16 cellular contexts compared by ENCODE assay signal in genomic region chr6:35481215-35481614, GRCh38. TPM values are rescaled to one million over a fixed set of nuclear protein-coding genes. Genes with fewer than 3 reads are reported as not detected.
DNase-seq lines count a peak whose midpoint lies in the region; ATAC-seq, FAIRE-seq and TF ChIP-seq lines count a peak whose summit lies in the region.
"Had no signal": no experiment of that assay in that cellular context is flagged by ENCODE, and none has a peak within 500 bp of the region (broad histone marks: within the 10 kb centered on the region; RNA-seq: fewer than 3 reads in every experiment).

No MANE protein-coding gene starts in this region.

- H3K4me1 ChIP-seq in BLaER1 (0 out of 2 replicates have a peak, but pooled peaks cover 9% of the 10 kb centered on the region), K562 (replicated peaks in 1 of 2; ENCODE audit: control insufficient read depth in 2 of 2, insufficient read depth in 2 of 2, low read length in 2 of 2) (peaks cover 12 to 27% of the 10 kb centered on the region in 2 experiments; a peak in 4 of 5 replicates), HepG2 (ENCODE audit: insufficient read depth, low read length) (peaks cover 13% of the 10 kb centered on the region)

- peaks cover 35% of the 10 kb centered on the region for H3K36me3 Mint-ChIP-seq in nephron progenitor cell (ENCODE audit: low read depth)
- H3K36me3 Mint-ChIP-seq: CD14-positive monocyte had no signal

- POLR2A ChIA-PET in K562 (lab: Yijun Ruan, JAX) (interaction anchor here (1.4 to 9.5 kb wide), 3 partner anchors 9 to 17 kb away, joined by 4 to 167 read pairs (median 34); partner anchors contain the start of gene RPL10A), HepG2 (lab: Yijun Ruan, JAX) (interaction anchor here (1.1 to 2.4 kb wide), 2 partner anchors 11 to 17 kb away, joined by 3 to 15 read pairs; no protein-coding TSS in a partner anchor)

- ATAC-seq in K562 (no peak), GM19035 (IDR thresholded peaks at IDR 0.05; ENCODE audit: unreplicated experiment) (no peak), HepG2 (no peak)

- DNase-seq in K562 (ENCODE audit: extremely low read depth in 1 of 4, low spot score in 3 of 4) (no peak), nephron progenitor cell (no peak), dorsolateral prefrontal cortex (no peak), HepG2 (ENCODE audit: low spot score) (no peak)
- DNase-seq: COR-L47, DMS153, Kasumi-1, NCI-H1436, NCI-H2029 treated with DMSO at 0.1 percent for 48 hours, NCI-H510A treated with DMSO at 0.1 percent for 48 hours had no signal

- H3K27me3 ChIP-seq in BLaER1 = no peaks in the 10 kb centered on the region
- H3K27me3 ChIP-seq in K562 (ENCODE audit: control insufficient read depth in 2 of 2, insufficient read depth in 2 of 2, low read length in 2 of 2) = no peaks in the 10 kb centered on the region
- no peaks in the 10 kb centered on the region for H3K27me3 ChIP-seq in dorsolateral prefrontal cortex
- H3K27me3 ChIP-seq in HepG2 (ENCODE audit: control insufficient read depth in 1 of 2, insufficient read depth in 2 of 2, low read length in 2 of 2) = no peaks in the 10 kb centered on the region

- H3K4me2 ChIP-seq in BLaER1 = no peak overlapping the region
- H3K4me2 ChIP-seq in K562 (ENCODE audit: insufficient read depth, low read length) = no peak overlapping the region
- no peak overlapping the region for H3K4me2 ChIP-seq in HepG2 (ENCODE audit: low read depth, low read length)

- H3K27ac ChIP-seq in BLaER1 (no peak overlapping the region), K562 (ENCODE audit: extremely low read depth, low read depth, low read length) (no peak overlapping the region), dorsolateral prefrontal cortex (no peak overlapping the region), HepG2 (ENCODE audit: extremely low read length, insufficient read depth, low read length) (no peak overlapping the region)

- H3K9me3 Mint-ChIP-seq in nephron progenitor cell = no peaks in the 10 kb centered on the region
- H3K9me3 Mint-ChIP-seq: CD14-positive monocyte had no signal

- H3K9me3 ChIP-seq in BLaER1 (no peaks in the 10 kb centered on the region), K562 (replicated peaks; ENCODE audit: control insufficient read depth, insufficient read depth, low read depth, low read length) (no peaks in the 10 kb centered on the region), HepG2 (ENCODE audit: low read length) (no peaks in the 10 kb centered on the region)

- in situ Hi-C loops in K562 (cut with MboI) = no loop called here
- in situ Hi-C loops in HepG2 (cut with HindIII; ENCODE audit: extremely low pct_ligation_motif_present, low pct_unique_long_range_greater_than_20kb) = no loop called here

- no peaks in the 10 kb centered on the region for H3K9me1 ChIP-seq in K562 (ENCODE audit: control insufficient read depth, insufficient read depth, low read length)

- H3K4me3 ChIP-seq in BLaER1 (no peak overlapping the region), K562 (no peak overlapping the region), dorsolateral prefrontal cortex (no peak overlapping the region), HepG2 (replicated peaks in 1 of 3; ENCODE audit: insufficient read depth in 1 of 3, low read depth in 2 of 3, low read length in 3 of 3) (no peak overlapping the region)

- TF ChIP-seq CTCF in K562 (IDR thresholded peaks at IDR 0.05 in 2 of 3, conservative IDR thresholded peaks at IDR 0.05 in 1 of 3; ENCODE audit: insufficient read depth in 2 of 3, low read depth in 1 of 3, low read length in 3 of 3) = no peak
- TF ChIP-seq CTCF in nephron progenitor cell (IDR thresholded peaks at IDR 0.05) = no peak
- no peak for TF ChIP-seq CTCF in dorsolateral prefrontal cortex (IDR thresholded peaks at IDR 0.05 in 54 of 56, conservative IDR thresholded peaks at IDR 0.05 in 2 of 56; ENCODE audit: low read depth in 1 of 56, partially characterized antibody in 56 of 56)
- no peak for TF ChIP-seq CTCF in HepG2 (CRISPR knock-in tag; IDR thresholded peaks at IDR 0.05)

- peaks cover 48% of the 10 kb centered on the region for H3K4me1 Mint-ChIP-seq in nephron progenitor cell

- TF ChIP-seq RAD21 in K562 (CRISPR knock-in tag; conservative IDR thresholded peaks at IDR 0.05 in 1 of 2, IDR thresholded peaks at IDR 0.05 in 1 of 2) (no peak), HepG2 (CRISPR knock-in tag; IDR thresholded peaks at IDR 0.05) (no peak)

- H3K79me2 ChIP-seq in K562 (ENCODE audit: control insufficient read depth, insufficient read depth, low read length) (no peaks in the 10 kb centered on the region), HepG2 (ENCODE audit: insufficient read depth, low read length) (no peaks in the 10 kb centered on the region)

- no peaks in the 10 kb centered on the region for H4K20me1 ChIP-seq in BLaER1
- H4K20me1 ChIP-seq in K562 (replicated peaks; ENCODE audit: control insufficient read depth, insufficient read depth, low read length) = peaks cover 7% of the 10 kb centered on the region; the same call in 1 of the 2 replicates
- H4K20me1 ChIP-seq in HepG2 (ENCODE audit: insufficient read depth, low read length) = peaks cover 4% of the 10 kb centered on the region; the same call in 1 of the 2 replicates

- no peak for TF ChIP-seq POLR2A in K562 (conservative IDR thresholded peaks at IDR 0.05)
- TF ChIP-seq POLR2A in HepG2 (IDR thresholded peaks at IDR 0.05; ENCODE audit: insufficient read depth in 1 of 2, low read depth in 2 of 2, low read length in 2 of 2) = no peak

- H3K4me3 Mint-ChIP-seq in nephron progenitor cell = no peak overlapping the region
- H3K4me3 Mint-ChIP-seq: CD14-positive monocyte had no signal

- CTCF ChIA-PET in K562 (lab: Yijun Ruan, JAX; ENCODE audit: low intra/inter-chr PET ratio) (no interaction called here), HepG2 (lab: Yijun Ruan, JAX; ENCODE audit: low intra/inter-chr PET ratio, low total read pairs) (no interaction called here)

- peak overlapping the region; percentile 70 for H3K27ac Mint-ChIP-seq in nephron progenitor cell

- 58% methylated on average over 8 of the region's 8 CpGs for WGBS in K562 (ENCODE audit: insufficient coverage, low coverage, missing lambda C conversion rate)
- whole genome bisulfite sequencing in HepG2 (ENCODE audit: low lambda C conversion rate) = 90% methylated on average over 8 of the region's 8 CpGs

- no peak overlapping the region for H2AFZ ChIP-seq in K562 (ENCODE audit: low read depth, low read length)
- H2AFZ ChIP-seq in HepG2 (ENCODE audit: low read length) = no peak overlapping the region

- no peak for TF ChIP-seq EP300 in K562 (IDR thresholded peaks at IDR 0.05; ENCODE audit: low read length)
- TF ChIP-seq EP300 in HepG2 (IDR thresholded peaks at IDR 0.05; ENCODE audit: low read depth in 2 of 2, low read length in 2 of 2) = no peak
- TF ChIP-seq EP300 in HepG2 (CRISPR knock-in tag; IDR thresholded peaks at IDR 0.05; ENCODE audit: borderline replicate concordance) = no peak

- no peaks in the 10 kb centered on the region for H3K27me3 Mint-ChIP-seq in nephron progenitor cell (ENCODE audit: low read depth, poor library complexity)

- BruUV-seq in K562 (replicated peaks; lab: Mats Ljungman, UMichigan) (no TSS peak), HepG2 (replicated peaks; lab: Mats Ljungman, UMichigan) (no TSS peak)

- H3K9ac ChIP-seq in BLaER1 (0 out of 2 replicates have a peak overlapping the region, but pooled peaks have one; percentile 3), K562 (ENCODE audit: insufficient read depth in 1 of 2, low read depth in 2 of 2, low read length in 2 of 2) (peak overlapping the region in 1 of 2 experiments; percentile 60; a peak in 1 of 4 replicates), HepG2 (ENCODE audit: insufficient read depth, low read depth, low read length) (no peak overlapping the region)

- FAIRE-seq in K562 (lab: Jason Lieb, UNC) (peak; percentile 26), HepG2 (lab: Jason Lieb, UNC) (no peak)
- FAIRE-seq: A204.1, H54, RCC 7860 had no signal

- intact Hi-C loops in K562 (cut with micrococcal nuclease) (no loop called here), dorsolateral prefrontal cortex (cut with DNase I) (no loop called here), HepG2 (cut with micrococcal nuclease; ENCODE audit: unreplicated experiment) (no loop called here)

- H3K36me3 ChIP-seq in BLaER1 = no peaks in the 10 kb centered on the region
- H3K36me3 ChIP-seq in K562 (ENCODE audit: control insufficient read depth, insufficient read depth, low read length) = no peaks in the 10 kb centered on the region; the same call in 2 of the 3 replicates
- H3K36me3 ChIP-seq in HepG2 (replicated peaks in 1 of 2; ENCODE audit: control insufficient read depth in 1 of 2, insufficient read depth in 2 of 2, low read length in 2 of 2) = peaks cover 11 to 62% of the 10 kb centered on the region in 2 experiments

RNA-seq across cellular contexts. Expression of gene RPL10A, which starts 13.0 kb away (rescaled TPM):
- total RNA-seq in K562 (2011; cell fraction: chromatin; rRNA removed; ENCODE audit: low replicate concordance) = 362 and 601 TPM in 2 replicates
- 935 and 968 TPM in 2 replicates for total RNA-seq in K562 (2011; cell fraction: nucleolus; rRNA removed)
- total RNA-seq in K562 (2011; cell fraction: nucleoplasm; rRNA removed) = 800 and 1,320 TPM in 2 replicates
- 2,223 and 2,318 TPM in 2 replicates for total RNA-seq in K562 (2014; rRNA removed)
- 1,978 and 2,020 TPM in 2 replicates for total RNA-seq in K562 (2014; rRNA removed; fragmentation: Illumina TruSeq; extraction: Trizol)
- total RNA-seq in K562 (2015; rRNA removed; fragmentation: Illumina TruSeq; extraction: Trizol) = 1,939 and 1,940 TPM in 2 replicates
- total RNA-seq in K562 (2021) = 1,856 and 1,978 TPM in 2 replicates
- polyA plus RNA-seq in K562 (2011; rRNA removed) = 3,124 and 3,130 TPM in 2 replicates
- polyA plus RNA-seq in K562 (2011; cell fraction: cytosol; rRNA removed) = 2,866 and 3,308 TPM in 2 replicates
- polyA plus RNA-seq in K562 (2011; cell fraction: nucleus; rRNA removed) = 2,021 and 2,231 TPM in 2 replicates
- 2,102 and 3,298 TPM in 2 replicates for polyA plus RNA-seq in K562 (2012)
- 2,585 and 3,193 TPM in 2 replicates for polyA plus RNA-seq in K562 (2014; fragmentation: Illumina TruSeq; extraction: Trizol)
- 1,000 to 10,000 TPM; 1,589 to 2,116 TPM for polyA plus RNA-seq in K562 (2014; fragmentation: Nextera tagmentation; extraction: Ambion mirVana)
- 2,844 and 3,237 TPM in 2 replicates for polyA plus RNA-seq in K562 (2014; rRNA removed)
- 1,756 and 1,900 TPM in 2 replicates for polyA minus RNA-seq in K562 (2011; rRNA and poly(A)+ RNA removed)
- 874 and 913 TPM in 2 replicates for polyA minus RNA-seq in K562 (2011; cell fraction: cytosol; rRNA and poly(A)+ RNA removed)
- 342 and 506 TPM in 2 replicates for polyA minus RNA-seq in K562 (2011; cell fraction: nucleus; rRNA and poly(A)+ RNA removed)
- total RNA-seq in dorsolateral prefrontal cortex = 100 to 1,000 TPM; 245 to 522 (median 369) TPM
- total RNA-seq in HepG2 (2016; rRNA removed; fragmentation: Illumina TruSeq; extraction: Trizol) = 1,854 and 2,285 TPM in 2 replicates
- 2,437 and 2,775 TPM in 2 replicates for total RNA-seq in HepG2 (2016; cell fraction: cytosol; rRNA removed; fragmentation: Illumina TruSeq; extraction: Trizol; ENCODE audit: low read depth)
- 1,859 and 2,386 TPM in 2 replicates for total RNA-seq in HepG2 (2016; cell fraction: insoluble cytoplasmic fraction; rRNA removed; fragmentation: Illumina TruSeq; extraction: Trizol)
- total RNA-seq in HepG2 (2016; cell fraction: membrane; rRNA removed; fragmentation: Illumina TruSeq; extraction: Trizol) = 4,119 and 4,316 TPM in 2 replicates
- total RNA-seq in HepG2 (2016; cell fraction: nucleus; rRNA removed; fragmentation: Illumina TruSeq; extraction: Trizol) = 734 and 771 TPM in 2 replicates
- polyA plus RNA-seq in HepG2 (2011; rRNA removed) = 2,253 and 2,726 TPM in 2 replicates
- polyA plus RNA-seq in HepG2 (2011; cell fraction: cytosol; rRNA removed) = 2,315 and 3,589 TPM in 2 replicates
- 1,402 and 1,561 TPM in 2 replicates for polyA plus RNA-seq in HepG2 (2011; cell fraction: nucleus; rRNA removed)
- 2,161 and 2,246 TPM in 2 replicates for polyA plus RNA-seq in HepG2 (2012)
- 3,096 and 3,343 TPM in 2 replicates for polyA plus RNA-seq in HepG2 (2016; cell fraction: cytosol; fragmentation: Illumina TruSeq; extraction: Trizol; ENCODE audit: low read depth)
- 2,345 and 2,428 TPM in 2 replicates for polyA plus RNA-seq in HepG2 (2016; cell fraction: insoluble cytoplasmic fraction; fragmentation: Illumina TruSeq; extraction: Trizol; ENCODE audit: low read depth)
- 4,116 and 4,234 TPM in 2 replicates for polyA plus RNA-seq in HepG2 (2016; cell fraction: membrane; fragmentation: Illumina TruSeq; extraction: Trizol; ENCODE audit: low read depth)
- polyA plus RNA-seq in HepG2 (2016; cell fraction: nucleus; fragmentation: Illumina TruSeq; extraction: Trizol; ENCODE audit: insufficient read depth, low read depth) = 1,389 and 1,424 TPM in 2 replicates
- polyA minus RNA-seq in HepG2 (2011; rRNA and poly(A)+ RNA removed; ENCODE audit: low replicate concordance) = 921 and 1,139 TPM in 2 replicates
- polyA minus RNA-seq in HepG2 (2011; cell fraction: cytosol; rRNA and poly(A)+ RNA removed) = 630 and 657 TPM in 2 replicates
- 275 and 369 TPM in 2 replicates for polyA minus RNA-seq in HepG2 (2011; cell fraction: nucleus; rRNA and poly(A)+ RNA removed)

RNA-seq across cellular contexts. Expression of gene TEAD3, which starts 15.7 kb away (rescaled TPM):
- total RNA-seq in K562 (2011; cell fraction: chromatin; rRNA removed; ENCODE audit: low replicate concordance) = 5.1 and 14.6 TPM in 2 replicates
- total RNA-seq in K562 (2011; cell fraction: nucleolus; rRNA removed) = 7.1 and 9.2 TPM in 2 replicates
- total RNA-seq in K562 (2011; cell fraction: nucleoplasm; rRNA removed) = 7.1 and 8.4 TPM in 2 replicates
- total RNA-seq in K562 (2014; rRNA removed) (4.9 and 5.8 TPM in 2 replicates), K562 (2014; rRNA removed; fragmentation: Illumina TruSeq; extraction: Trizol) (2.4 and 3.1 TPM in 2 replicates), K562 (2015; rRNA removed; fragmentation: Illumina TruSeq; extraction: Trizol) (3.0 and 3.3 TPM in 2 replicates), K562 (2021) (12.6 and 13.2 TPM in 2 replicates), dorsolateral prefrontal cortex (1 to 10 TPM; 1.0 to 7.6 (median 2.6) TPM), HepG2 (2016; rRNA removed; fragmentation: Illumina TruSeq; extraction: Trizol) (14.4 and 15.1 TPM in 2 replicates)
- polyA plus RNA-seq in K562 (2011; rRNA removed) (3.3 and 7.0 TPM in 2 replicates), K562 (2014; fragmentation: Illumina TruSeq; extraction: Trizol) (11.1 and 13.6 TPM in 2 replicates), K562 (2014; fragmentation: Nextera tagmentation; extraction: Ambion mirVana) (under 1 TPM; 0.63 to 0.92 TPM), K562 (2014; rRNA removed) (6.7 and 8.2 TPM in 2 replicates), HepG2 (2011; rRNA removed) (16.5 and 20.5 TPM in 2 replicates)
- polyA plus RNA-seq in K562 (2011; cell fraction: cytosol; rRNA removed) = 5.2 and 5.3 TPM in 2 replicates
- 13.9 and 18.4 TPM in 2 replicates for polyA plus RNA-seq in K562 (2011; cell fraction: nucleus; rRNA removed)
- polyA plus RNA-seq in K562 (2012) = 7.7 and 10.0 TPM in 2 replicates
- 1.9 TPM in 2 replicates for polyA minus RNA-seq in K562 (2011; rRNA and poly(A)+ RNA removed)
- polyA minus RNA-seq in K562 (2011; cell fraction: cytosol; rRNA and poly(A)+ RNA removed) = 1.7 and 4.2 TPM in 2 replicates
- 2.4 and 3.2 TPM in 2 replicates for polyA minus RNA-seq in K562 (2011; cell fraction: nucleus; rRNA and poly(A)+ RNA removed)
- 3.9 and 4.4 TPM in 2 replicates for total RNA-seq in HepG2 (2016; cell fraction: cytosol; rRNA removed; fragmentation: Illumina TruSeq; extraction: Trizol; ENCODE audit: low read depth)
- total RNA-seq in HepG2 (2016; cell fraction: insoluble cytoplasmic fraction; rRNA removed; fragmentation: Illumina TruSeq; extraction: Trizol) = 12.5 and 14.5 TPM in 2 replicates
- 14.0 and 14.5 TPM in 2 replicates for total RNA-seq in HepG2 (2016; cell fraction: membrane; rRNA removed; fragmentation: Illumina TruSeq; extraction: Trizol)
- 12.5 and 14.3 TPM in 2 replicates for total RNA-seq in HepG2 (2016; cell fraction: nucleus; rRNA removed; fragmentation: Illumina TruSeq; extraction: Trizol)
- polyA plus RNA-seq in HepG2 (2011; cell fraction: cytosol; rRNA removed) = 11.8 and 14.3 TPM in 2 replicates
- polyA plus RNA-seq in HepG2 (2011; cell fraction: nucleus; rRNA removed) = 41.6 and 45.4 TPM in 2 replicates
- polyA plus RNA-seq in HepG2 (2012) = 19.1 and 24.4 TPM in 2 replicates
- polyA plus RNA-seq in HepG2 (2016; cell fraction: cytosol; fragmentation: Illumina TruSeq; extraction: Trizol; ENCODE audit: low read depth) = 5.1 and 5.5 TPM in 2 replicates
- polyA plus RNA-seq in HepG2 (2016; cell fraction: insoluble cytoplasmic fraction; fragmentation: Illumina TruSeq; extraction: Trizol; ENCODE audit: low read depth) = 22.1 and 28.5 TPM in 2 replicates
- polyA plus RNA-seq in HepG2 (2016; cell fraction: membrane; fragmentation: Illumina TruSeq; extraction: Trizol; ENCODE audit: low read depth) = 12.7 and 14.9 TPM in 2 replicates
- 41.9 and 43.9 TPM in 2 replicates for polyA plus RNA-seq in HepG2 (2016; cell fraction: nucleus; fragmentation: Illumina TruSeq; extraction: Trizol; ENCODE audit: insufficient read depth, low read depth)
- 6.0 and 22.8 TPM in 2 replicates for polyA minus RNA-seq in HepG2 (2011; rRNA and poly(A)+ RNA removed; ENCODE audit: low replicate concordance)
- polyA minus RNA-seq in HepG2 (2011; cell fraction: cytosol; rRNA and poly(A)+ RNA removed) = 7.7 and 8.2 TPM in 2 replicates
- polyA minus RNA-seq in HepG2 (2011; cell fraction: nucleus; rRNA and poly(A)+ RNA removed) = 7.9 and 8.6 TPM in 2 replicates
- polyA plus RNA-seq: CD14-positive monocyte had no signal

RNA-seq across cellular contexts. Expression of gene FANCE, which starts 29.1 kb away (rescaled TPM):
- total RNA-seq in K562 (2011; cell fraction: chromatin; rRNA removed; ENCODE audit: low replicate concordance) = 16.1 and 26.5 TPM in 2 replicates
- total RNA-seq in K562 (2011; cell fraction: nucleolus; rRNA removed) = 19.5 and 21.1 TPM in 2 replicates
- total RNA-seq in K562 (2011; cell fraction: nucleoplasm; rRNA removed) = 16.1 and 16.4 TPM in 2 replicates
- total RNA-seq in K562 (2014; rRNA removed) (26.7 and 30.2 TPM in 2 replicates), K562 (2014; rRNA removed; fragmentation: Illumina TruSeq; extraction: Trizol) (16.1 and 16.8 TPM in 2 replicates), K562 (2015; rRNA removed; fragmentation: Illumina TruSeq; extraction: Trizol) (14.5 and 14.8 TPM in 2 replicates), K562 (2021) (23.7 and 26.1 TPM in 2 replicates), dorsolateral prefrontal cortex (1 to 10 TPM; 1.8 to 5.5 (median 3.2) TPM), HepG2 (2016; rRNA removed; fragmentation: Illumina TruSeq; extraction: Trizol) (9.7 and 11.2 TPM in 2 replicates)
- polyA plus RNA-seq in K562 (2011; rRNA removed) (17.0 and 20.4 TPM in 2 replicates), K562 (2014; fragmentation: Illumina TruSeq; extraction: Trizol) (17.3 and 18.3 TPM in 2 replicates), K562 (2014; fragmentation: Nextera tagmentation; extraction: Ambion mirVana) (1 to 10 TPM; 5.7 to 5.9 TPM), K562 (2014; rRNA removed) (17.2 and 20.4 TPM in 2 replicates), HepG2 (2011; rRNA removed) (7.1 and 7.9 TPM in 2 replicates)
- 19.3 and 22.3 TPM in 2 replicates for polyA plus RNA-seq in K562 (2011; cell fraction: cytosol; rRNA removed)
- polyA plus RNA-seq in K562 (2011; cell fraction: nucleus; rRNA removed) = 18.2 and 22.0 TPM in 2 replicates
- polyA plus RNA-seq in K562 (2012) = 13.1 and 18.0 TPM in 2 replicates
- 14.5 and 16.4 TPM in 2 replicates for polyA minus RNA-seq in K562 (2011; rRNA and poly(A)+ RNA removed)
- polyA minus RNA-seq in K562 (2011; cell fraction: cytosol; rRNA and poly(A)+ RNA removed) = 12.4 and 15.0 TPM in 2 replicates
- 4.8 and 6.6 TPM in 2 replicates for polyA minus RNA-seq in K562 (2011; cell fraction: nucleus; rRNA and poly(A)+ RNA removed)
- total RNA-seq in HepG2 (2016; cell fraction: cytosol; rRNA removed; fragmentation: Illumina TruSeq; extraction: Trizol; ENCODE audit: low read depth) = 1.9 and 2.5 TPM in 2 replicates
- 9.2 and 10.0 TPM in 2 replicates for total RNA-seq in HepG2 (2016; cell fraction: insoluble cytoplasmic fraction; rRNA removed; fragmentation: Illumina TruSeq; extraction: Trizol)
- total RNA-seq in HepG2 (2016; cell fraction: membrane; rRNA removed; fragmentation: Illumina TruSeq; extraction: Trizol) = 6.3 and 6.7 TPM in 2 replicates
- total RNA-seq in HepG2 (2016; cell fraction: nucleus; rRNA removed; fragmentation: Illumina TruSeq; extraction: Trizol) = 4.8 and 7.1 TPM in 2 replicates
- polyA plus RNA-seq in HepG2 (2011; cell fraction: cytosol; rRNA removed) = 6.3 and 6.8 TPM in 2 replicates
- polyA plus RNA-seq in HepG2 (2011; cell fraction: nucleus; rRNA removed) = 6.9 and 8.4 TPM in 2 replicates
- 4.1 and 4.3 TPM in 2 replicates for polyA plus RNA-seq in HepG2 (2012)
- polyA plus RNA-seq in HepG2 (2016; cell fraction: cytosol; fragmentation: Illumina TruSeq; extraction: Trizol; ENCODE audit: low read depth) = 1.5 and 1.6 TPM in 2 replicates
- 7.5 and 8.6 TPM in 2 replicates for polyA plus RNA-seq in HepG2 (2016; cell fraction: insoluble cytoplasmic fraction; fragmentation: Illumina TruSeq; extraction: Trizol; ENCODE audit: low read depth)
- 3.0 and 4.3 TPM in 2 replicates for polyA plus RNA-seq in HepG2 (2016; cell fraction: membrane; fragmentation: Illumina TruSeq; extraction: Trizol; ENCODE audit: low read depth)
- 13.2 and 13.8 TPM in 2 replicates for polyA plus RNA-seq in HepG2 (2016; cell fraction: nucleus; fragmentation: Illumina TruSeq; extraction: Trizol; ENCODE audit: insufficient read depth, low read depth)
- 14.3 and 23.1 TPM in 2 replicates for polyA minus RNA-seq in HepG2 (2011; rRNA and poly(A)+ RNA removed; ENCODE audit: low replicate concordance)
- polyA minus RNA-seq in HepG2 (2011; cell fraction: cytosol; rRNA and poly(A)+ RNA removed) = 5.5 TPM in 2 replicates
- polyA minus RNA-seq in HepG2 (2011; cell fraction: nucleus; rRNA and poly(A)+ RNA removed) = 1.8 and 2.4 TPM in 2 replicates

RNA-seq across cellular contexts. Expression of gene TULP1, which starts 31.5 kb away (rescaled TPM):
- not detected in 2 replicates for total RNA-seq in K562 (2011; cell fraction: chromatin; rRNA removed; ENCODE audit: low replicate concordance)
- not detected in 2 replicates for total RNA-seq in K562 (2011; cell fraction: nucleolus; rRNA removed)
- not detected in 2 replicates for total RNA-seq in K562 (2011; cell fraction: nucleoplasm; rRNA removed)
- 0.16 TPM in 1 of 2 replicates, not detected in the other for total RNA-seq in K562 (2014; rRNA removed)
- total RNA-seq in K562 (2014; rRNA removed; fragmentation: Illumina TruSeq; extraction: Trizol) = not detected in 2 replicates
- total RNA-seq in K562 (2015; rRNA removed; fragmentation: Illumina TruSeq; extraction: Trizol) = not detected in 2 replicates
- total RNA-seq in K562 (2021) = 0.09 TPM in 2 replicates
- polyA plus RNA-seq in K562 (2011; rRNA removed) = 0.05 TPM in 1 of 2 replicates, not detected in the other
- polyA plus RNA-seq in K562 (2011; cell fraction: cytosol; rRNA removed) = 0.07 TPM in 1 of 2 replicates, not detected in the other
- polyA plus RNA-seq in K562 (2011; cell fraction: nucleus; rRNA removed) = 0.06 and 0.09 TPM in 2 replicates
- 0.06 and 0.17 TPM in 2 replicates for polyA plus RNA-seq in K562 (2012)
- polyA plus RNA-seq in K562 (2014; fragmentation: Illumina TruSeq; extraction: Trizol) = 0.10 TPM in 1 of 2 replicates, not detected in the other
- under 1 TPM in 1 of 2 experiments, not detected in 1; 0.06 TPM for polyA plus RNA-seq in K562 (2014; fragmentation: Nextera tagmentation; extraction: Ambion mirVana)
- polyA plus RNA-seq in K562 (2014; rRNA removed) = 0.17 TPM in 1 of 2 replicates, not detected in the other
- not detected in 2 replicates for polyA minus RNA-seq in K562 (2011; rRNA and poly(A)+ RNA removed)
- polyA minus RNA-seq in K562 (2011; cell fraction: cytosol; rRNA and poly(A)+ RNA removed) = not detected in 2 replicates
- 0.11 TPM in 1 of 2 replicates, not detected in the other for polyA minus RNA-seq in K562 (2011; cell fraction: nucleus; rRNA and poly(A)+ RNA removed)
- total RNA-seq in dorsolateral prefrontal cortex = 1 to 10 TPM in 5 of 120 experiments, under 1 TPM in 15, not detected in 100; 0.24 to 2.6 (median 0.79) TPM
- total RNA-seq in HepG2 (2016; rRNA removed; fragmentation: Illumina TruSeq; extraction: Trizol) = not detected in 2 replicates
- 0.35 TPM in 1 of 2 replicates, not detected in the other for total RNA-seq in HepG2 (2016; cell fraction: cytosol; rRNA removed; fragmentation: Illumina TruSeq; extraction: Trizol; ENCODE audit: low read depth)
- not detected in 2 replicates for total RNA-seq in HepG2 (2016; cell fraction: insoluble cytoplasmic fraction; rRNA removed; fragmentation: Illumina TruSeq; extraction: Trizol)
- not detected in 2 replicates for total RNA-seq in HepG2 (2016; cell fraction: membrane; rRNA removed; fragmentation: Illumina TruSeq; extraction: Trizol)
- not detected in 2 replicates for total RNA-seq in HepG2 (2016; cell fraction: nucleus; rRNA removed; fragmentation: Illumina TruSeq; extraction: Trizol)
- not detected in 2 replicates for polyA plus RNA-seq in HepG2 (2011; rRNA removed)
- polyA plus RNA-seq in HepG2 (2011; cell fraction: cytosol; rRNA removed) = not detected in 2 replicates
- polyA plus RNA-seq in HepG2 (2011; cell fraction: nucleus; rRNA removed) = not detected in 2 replicates
- not detected in 2 replicates for polyA plus RNA-seq in HepG2 (2012)
- not detected in 2 replicates for polyA plus RNA-seq in HepG2 (2016; cell fraction: cytosol; fragmentation: Illumina TruSeq; extraction: Trizol; ENCODE audit: low read depth)
- not detected in 2 replicates for polyA plus RNA-seq in HepG2 (2016; cell fraction: insoluble cytoplasmic fraction; fragmentation: Illumina TruSeq; extraction: Trizol; ENCODE audit: low read depth)
- polyA plus RNA-seq in HepG2 (2016; cell fraction: membrane; fragmentation: Illumina TruSeq; extraction: Trizol; ENCODE audit: low read depth) = not detected in 2 replicates
- polyA plus RNA-seq in HepG2 (2016; cell fraction: nucleus; fragmentation: Illumina TruSeq; extraction: Trizol; ENCODE audit: insufficient read depth, low read depth) = not detected in 2 replicates
- polyA minus RNA-seq in HepG2 (2011; rRNA and poly(A)+ RNA removed; ENCODE audit: low replicate concordance) = not detected in 2 replicates
- not detected in 2 replicates for polyA minus RNA-seq in HepG2 (2011; cell fraction: cytosol; rRNA and poly(A)+ RNA removed)
- polyA minus RNA-seq in HepG2 (2011; cell fraction: nucleus; rRNA and poly(A)+ RNA removed) = not detected in 2 replicates
- polyA plus RNA-seq: CD14-positive monocyte had no signal
